In genomic region chr2:10922307-10923006, GRCh38 we compare ENCODE assay signal across 2 cellular contexts.
TF ChIP-seq lines count a peak whose summit lies in the region.

No MANE protein-coding gene starts in this region.

TF ChIP-seq in GM23338, 12 proteins besides CTCF, POLR2A, EP300 and RAD21 (continued from another document):
- no peak for TF ChIP-seq ZNF462 (CRISPR knock-in tag; IDR thresholded peaks at IDR 0.05)

TF ChIP-seq in H1, 55 proteins besides CTCF, POLR2A, EP300 and RAD21 (continued from another document):
- no peak for TF ChIP-seq HDAC6 (IDR thresholded peaks at IDR 0.05; ENCODE audit: low read depth, low read length)
TF ChIP-seq in H1: peak in this region for 1.
